8 cellular contexts compared by ENCODE assay signal in genomic region chr6:17707371-17707651, GRCh38. TPM values are rescaled to one million over a fixed set of nuclear protein-coding genes. Genes with fewer than 3 reads are reported as not detected.
DNase-seq lines count a peak whose midpoint lies in the region; ATAC-seq and TF ChIP-seq lines count a peak whose summit lies in the region.

No MANE protein-coding gene starts in this region.

- peak overlapping the region; percentile 83 to 96 for H3K27ac ChIP-seq in SK-N-SH (ENCODE audit: low read depth in 2 of 2, low read length in 1 of 2)
- H3K27ac ChIP-seq in stomach = peak overlapping the region in 4 of 5 donors; percentile 96 to 100 (median 99)

- no peaks in the 10 kb centered on the region for H3K27me3 ChIP-seq in SK-N-SH (ENCODE audit: insufficient read depth)
- H3K27me3 ChIP-seq in iPS-15b (ENCODE audit: control insufficient read depth, insufficient read depth, low read length) = no peaks in the 10 kb centered on the region
- H3K27me3 ChIP-seq in stomach = no peaks in the 10 kb centered on the region

- H3K9me3 Mint-ChIP-seq in activated B cell treated with CpG ODN at 0.5 μM for 24 hours = no peaks in the 10 kb centered on the region

- no peak for TF ChIP-seq POLR2A in stomach (IDR thresholded peaks at IDR 0.05)

- H3K4me1 Mint-ChIP-seq in activated B cell treated with CpG ODN at 0.5 μM for 24 hours = peaks cover 39% of the 10 kb centered on the region

- peak overlapping the region; percentile 94 for H3K4me2 ChIP-seq in SK-N-SH

- H3F3A ChIP-seq in SK-N-SH (replicated peaks; ENCODE audit: insufficient read depth) = peaks cover 26% of the 10 kb centered on the region

- H2AFZ ChIP-seq in SK-N-SH (ENCODE audit: low read depth) = peak overlapping the region; percentile 92

- DNase-seq in SK-N-SH (no peak), activated B cell treated with CpG ODN at 0.5 μM for 24 hours (no peak), stomach (no peak)

- H3K4me1 ChIP-seq in SK-N-SH (ENCODE audit: control insufficient read depth in 1 of 2, insufficient read depth in 2 of 2, low read depth in 1 of 2, low read length in 1 of 2) (peaks cover 3 to 8% of the 10 kb centered on the region in 2 experiments), iPS-15b (ENCODE audit: control insufficient read depth, insufficient read depth, low read length) (peaks cover 3% of the 10 kb centered on the region), stomach (peaks cover 21 to 40% (median 32%) of the 10 kb centered on the region in 4 donors)

- CTCF ChIA-PET in SK-N-SH (lab: Yijun Ruan, JAX) (interaction anchor here (0.9 to 1.6 kb wide), 3 partner anchors 8 to 551 kb away, joined by 3 to 8 read pairs (median 3); no protein-coding TSS in a partner anchor), activated B cell treated with CpG ODN at 0.5 μM for 24 hours (lab: Charles Lee) (interaction anchor here (1.1 to 2.1 kb wide), 3 partner anchors 10 to 97 kb away, joined by 3 to 6 read pairs (median 3); no protein-coding TSS in a partner anchor)

- intact Hi-C loops in activated B cell treated with CpG ODN at 0.5 μM for 24 hours (cut with micrococcal nuclease) = loop anchor here (10.0 kb wide), 5 partner anchors 177 to 1803 kb away; partner anchors contain the start of genes ATXN1 and NHLRC1
- intact Hi-C loops in stomach (cut with DNase I; ENCODE audit: low total_unique reads) = no loop called here

- no peaks in the 10 kb centered on the region for H3K27me3 Mint-ChIP-seq in activated B cell treated with CpG ODN at 0.5 μM for 24 hours

- TF ChIP-seq RAD21 in SK-N-SH (IDR thresholded peaks at IDR 0.05; ENCODE audit: low read length) = no peak

- TF ChIP-seq EP300 in SK-N-SH (IDR thresholded peaks at IDR 0.05; ENCODE audit: borderline replicate concordance in 1 of 2, low read depth in 1 of 2, low read length in 1 of 2) (no peak), stomach (IDR thresholded peaks at IDR 0.05) (no peak)

- H3K36me3 Mint-ChIP-seq in activated B cell treated with CpG ODN at 0.5 μM for 24 hours (ENCODE audit: low read depth) = peaks cover 18% of the 10 kb centered on the region

- H4K20me1 ChIP-seq in SK-N-SH (ENCODE audit: insufficient read depth) = peaks cover 25% of the 10 kb centered on the region

- TF ChIP-seq CTCF in SK-N-SH (IDR thresholded peaks at IDR 0.05) (no peak), activated B cell treated with CpG ODN at 0.5 μM for 24 hours (IDR thresholded peaks at IDR 0.05) (no peak), stomach (IDR thresholded peaks at IDR 0.05) (no peak)

- ATAC-seq in SK-N-SH treated with all-trans-retinoic acid at 6 μM for 48 hours = no peak
- no peak for ATAC-seq in activated B cell treated with CpG ODN at 0.5 μM for 24 hours (ENCODE audit: low read depth)
- ATAC-seq in HG03521 (IDR thresholded peaks at IDR 0.05; ENCODE audit: unreplicated experiment) = no peak
- ATAC-seq in GM21447 (IDR thresholded peaks at IDR 0.05; ENCODE audit: unreplicated experiment) = no peak
- ATAC-seq in GM18858 (IDR thresholded peaks at IDR 0.05; ENCODE audit: unreplicated experiment) = no peak

- WGBS in SK-N-SH (ENCODE audit: low lambda C conversion rate) = 36% methylated on average over 5 of the region's 5 CpGs
- WGBS in stomach, 5 donors = 33 to 37% (median 35%) methylated on average over 5 of the region's 5 CpGs

- H3K27ac Mint-ChIP-seq in activated B cell treated with CpG ODN at 0.5 μM for 24 hours = peak overlapping the region; percentile 95

- H3K79me2 ChIP-seq in SK-N-SH (ENCODE audit: insufficient read depth) = peaks cover 44% of the 10 kb centered on the region

- POLR2A ChIA-PET in SK-N-SH (lab: Yijun Ruan, JAX) (interaction anchor here (0.9 to 1.5 kb wide), 4 partner anchors 9 to 127 kb away, joined by 3 to 5 read pairs (median 4); partner anchors contain the start of gene FAM8A1), activated B cell treated with CpG ODN at 0.5 μM for 24 hours (lab: Charles Lee) (interaction anchor here (0.6 to 2.6 kb wide), 9 partner anchors 8 to 948 kb away, joined by 3 to 30 read pairs (median 3); partner anchors contain the start of genes FAM8A1, KDM1B, RNF144B and TPMT)

- H3K9ac ChIP-seq in SK-N-SH (peak overlapping the region; percentile 99), iPS-15b (ENCODE audit: low read depth, low read length) (peak overlapping the region; percentile 42)

- no peaks in the 10 kb centered on the region for H3K9me3 ChIP-seq in SK-N-SH
- no peaks in the 10 kb centered on the region for H3K9me3 ChIP-seq in iPS-15b (ENCODE audit: control insufficient read depth, insufficient read depth, low read length)
- H3K9me3 ChIP-seq in stomach = no peaks in the 10 kb centered on the region

- H3K36me3 ChIP-seq in SK-N-SH (replicated peaks in 1 of 2; ENCODE audit: control insufficient read depth in 1 of 2, insufficient read depth in 2 of 2, low read length in 1 of 2) = no peaks in the 10 kb centered on the region
- H3K36me3 ChIP-seq in iPS-15b (ENCODE audit: control insufficient read depth, insufficient read depth, low read length) = no peaks in the 10 kb centered on the region
- no peaks in the 10 kb centered on the region for H3K36me3 ChIP-seq in stomach

- H3K9me2 ChIP-seq in SK-N-SH = no peaks in the 10 kb centered on the region

- H3K4me3 Mint-ChIP-seq in activated B cell treated with CpG ODN at 0.5 μM for 24 hours = peak overlapping the region; percentile 89

- H3K4me3 ChIP-seq in SK-N-SH (ENCODE audit: low read depth in 2 of 2, low read length in 1 of 2) (peak overlapping the region; percentile 86 to 97), iPS-15b (ENCODE audit: low read depth, low read length) (peak overlapping the region; percentile 52), stomach (peak overlapping the region; percentile 71 to 93 (median 80))

TF ChIP-seq in SK-N-SH, 30 proteins besides CTCF, POLR2A, EP300 and RAD21 (continues in another document):
- TF ChIP-seq TAF1 (IDR thresholded peaks at IDR 0.05; ENCODE audit: borderline replicate concordance, low read depth, low read length) (no peak), FOXJ3 (CRISPR knock-in tag; IDR thresholded peaks at IDR 0.05) (no peak), SMC3 (IDR thresholded peaks at IDR 0.05; ENCODE audit: low read depth, low read length) (no peak), GATA2 (CRISPR knock-in tag; IDR thresholded peaks at IDR 0.05) (no peak), MAX (IDR thresholded peaks at IDR 0.05; ENCODE audit: low read depth) (no peak), JUND (IDR thresholded peaks at IDR 0.05) (no peak), NFIC (IDR thresholded peaks at IDR 0.05; ENCODE audit: borderline replicate concordance) (no peak), TEAD4 (IDR thresholded peaks at IDR 0.05; ENCODE audit: borderline replicate concordance, insufficient read depth) (no peak), USF2 (IDR thresholded peaks at IDR 0.05; ENCODE audit: borderline replicate concordance, low read depth, low read length) (no peak), TCF12 (IDR thresholded peaks at IDR 0.05) (no peak), ELF1 (IDR thresholded peaks at IDR 0.05) (no peak)

TF ChIP-seq in SK-N-SH treated with all-trans-retinoic acid at 6 μM for 48 hours, 23 proteins besides CTCF, POLR2A, EP300 and RAD21:
- no peak for TF ChIP-seq ZFP3 (CRISPR knock-in tag; IDR thresholded peaks at IDR 0.05)
- TF ChIP-seq BACH2 (CRISPR knock-in tag; IDR thresholded peaks at IDR 0.05; ENCODE audit: borderline replicate concordance) = no peak
- no peak for TF ChIP-seq ZNF8 (CRISPR knock-in tag; IDR thresholded peaks at IDR 0.05)
- no peak for TF ChIP-seq PATZ1 (CRISPR knock-in tag; IDR thresholded peaks at IDR 0.05; ENCODE audit: borderline replicate concordance)
- TF ChIP-seq TOX (CRISPR knock-in tag; IDR thresholded peaks at IDR 0.05; ENCODE audit: borderline replicate concordance) = no peak
- no peak for TF ChIP-seq ZNF70 (CRISPR knock-in tag; IDR thresholded peaks at IDR 0.05)
- TF ChIP-seq SNAI2 (CRISPR knock-in tag; IDR thresholded peaks at IDR 0.05) = no peak
- no peak for TF ChIP-seq GLIS3 (CRISPR knock-in tag; IDR thresholded peaks at IDR 0.05)
- TF ChIP-seq OSR1 (CRISPR knock-in tag; IDR thresholded peaks at IDR 0.05) = no peak
- no peak for TF ChIP-seq CREB5 (CRISPR knock-in tag; IDR thresholded peaks at IDR 0.05; ENCODE audit: low read depth)
- TF ChIP-seq ZC3H10 (CRISPR knock-in tag; IDR thresholded peaks at IDR 0.05) = no peak
- no peak for TF ChIP-seq ESRRG (CRISPR knock-in tag; IDR thresholded peaks at IDR 0.05)
- no peak for TF ChIP-seq ZFP30 (CRISPR knock-in tag; IDR thresholded peaks at IDR 0.05)
- no peak for TF ChIP-seq TCF4 (CRISPR knock-in tag; IDR thresholded peaks at IDR 0.05; ENCODE audit: borderline replicate concordance)
- no peak for TF ChIP-seq ZNF565 (CRISPR knock-in tag; conservative IDR thresholded peaks at IDR 0.05; ENCODE audit: low read depth)

RNA-seq across cellular contexts. Expression of gene NUP153, which starts 0.6 kb away (rescaled TPM):
- polyA plus RNA-seq in SK-N-SH (2012; rRNA removed) (10.5 and 14.5 TPM in 2 replicates), stomach (1 to 10 TPM; 5.2 to 7.5 (median 5.3) TPM)
- 10.6 and 10.9 TPM in 2 replicates for polyA plus RNA-seq in SK-N-SH (2012; cell fraction: cytosol; rRNA removed)
- polyA plus RNA-seq in SK-N-SH (2012; cell fraction: nucleus; rRNA removed) = 12.9 and 28.1 TPM in 2 replicates
- total RNA-seq in activated B cell treated with CpG ODN at 0.5 μM for 24 hours (59.2 and 63.8 TPM in 2 replicates), stomach (10 to 100 TPM in 4 of 5 donors, 1 to 10 TPM in 1; 9.6 to 50.5 (median 28.7) TPM)
